8 cellular contexts compared by ENCODE assay signal in the genomic region with DNA sequence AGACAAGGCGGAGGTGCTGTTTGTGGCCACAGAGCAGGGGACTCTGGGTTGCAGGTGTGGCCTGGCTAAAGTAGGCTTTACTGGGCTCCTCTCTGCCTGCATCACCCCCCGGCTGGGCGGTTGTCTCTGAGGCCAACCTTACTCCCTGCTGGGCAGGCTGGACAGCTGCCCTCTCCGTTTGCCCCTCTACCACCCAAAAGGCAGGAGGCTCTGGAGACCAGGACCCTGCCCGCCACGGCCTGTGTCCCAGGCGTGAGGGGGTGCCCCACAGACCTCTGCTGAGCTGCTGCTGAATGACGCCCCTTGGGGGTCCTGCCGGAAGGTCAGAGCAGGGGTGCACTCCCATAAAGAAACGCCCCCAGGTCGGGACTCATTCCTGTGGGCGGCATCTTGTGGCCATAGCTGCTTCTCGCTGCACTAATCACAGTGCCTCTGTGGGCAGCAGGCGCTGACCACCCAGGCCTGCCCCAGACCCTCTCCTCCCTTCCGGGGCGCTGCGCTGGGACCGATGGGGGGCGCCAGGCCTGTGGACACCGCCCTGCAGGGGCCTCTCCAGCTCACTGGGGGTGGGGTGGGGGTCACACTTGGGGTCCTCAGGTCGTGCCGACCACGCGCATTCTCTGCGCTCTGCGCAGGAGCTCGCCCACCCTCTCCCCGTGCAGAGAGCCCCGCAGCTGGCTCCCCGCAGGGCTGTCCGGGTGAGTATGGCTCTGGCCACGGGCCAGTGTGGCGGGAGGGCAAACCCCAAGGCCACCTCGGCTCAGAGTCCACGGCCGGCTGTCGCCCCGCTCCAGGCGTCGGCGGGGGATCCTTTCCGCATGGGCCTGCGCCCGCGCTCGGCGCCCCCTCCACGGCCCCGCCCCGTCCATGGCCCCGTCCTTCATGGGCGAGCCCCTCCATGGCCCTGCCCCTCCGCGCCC. TPM values are rescaled to one million over a fixed set of nuclear protein-coding genes. Genes with fewer than 3 reads are reported as not detected.
DNase-seq lines count a peak whose midpoint lies in the region; ATAC-seq and TF ChIP-seq lines count a peak whose summit lies in the region.

No MANE protein-coding gene starts in this region.

- BruUV-seq in HCT116 (replicated peaks; lab: Mats Ljungman, UMichigan): no TSS peak

- DNase-seq in HCT116 (ENCODE audit: low read depth, low spot score) (no peak), epidermal melanocyte (ENCODE audit: insufficient read length, low spot score) (peak; percentile 58), osteoblast (ENCODE audit: insufficient read length, low spot score, missing footprints) (peak; percentile 76), T-helper 9 cell (no peak)
- DNase-seq in stimulated activated CD4-positive, alpha-beta T cell treated with anti-CD3 and anti-CD28 coated beads, Interleukin-4, amount 100 ng/mL, for 1 hour: no peak

- H4K20me1 ChIP-seq in HCT116 (ENCODE audit: insufficient read depth) (0 out of 2 replicates have a peak, but pooled peaks cover 5% of the 10 kb centered on the region), OCI-LY3 (ENCODE audit: insufficient read depth, low read length) (peaks cover 3% of the 10 kb centered on the region; the same call in 1 of the 2 replicates), osteoblast (ENCODE audit: insufficient read depth, low read length) (peaks cover 24% of the 10 kb centered on the region)

- H3K36me3 ChIP-seq in HCT116 (ENCODE audit: control insufficient read depth in 1 of 2, insufficient read depth in 2 of 2, low read length in 2 of 2) (no peaks in the 10 kb centered on the region), OCI-LY3 (replicated peaks; ENCODE audit: low read depth, low read length) (peaks cover 5% of the 10 kb centered on the region), osteoblast (ENCODE audit: insufficient read depth, low read length) (no peaks in the 10 kb centered on the region)

- no peaks in the 10 kb centered on the region for H3K9me2 ChIP-seq in HCT116 (ENCODE audit: insufficient read depth)

- H3K4me3 ChIP-seq in HCT116 (replicated peaks in 1 of 2; ENCODE audit: low read depth in 1 of 2, low read length in 2 of 2) (peak overlapping the region; percentile 38 to 51), OCI-LY3 (ENCODE audit: low read length) (peak overlapping the region; percentile 81), osteoblast (ENCODE audit: insufficient read depth, low read length) (peak overlapping the region; percentile 63)

- H3K79me2 ChIP-seq in HCT116 (ENCODE audit: insufficient read depth, low read length) (peaks cover 35% of the 10 kb centered on the region), OCI-LY3 (ENCODE audit: low read length) (peaks cover 32% of the 10 kb centered on the region), osteoblast (ENCODE audit: insufficient read depth, low read length) (peaks cover 33% of the 10 kb centered on the region)

- H3K4me1 ChIP-seq in HCT116 (ENCODE audit: control insufficient read depth in 1 of 2, insufficient read depth in 2 of 2, low read length in 2 of 2): peaks cover 12 to 18% of the 10 kb centered on the region in 2 experiments
- H3K4me1 ChIP-seq in OCI-LY3 (ENCODE audit: low read length): peaks cover 24% of the 10 kb centered on the region
- H3K4me1 ChIP-seq in osteoblast (ENCODE audit: insufficient read depth, low read length): peaks cover 15% of the 10 kb centered on the region

- H3K9me3 ChIP-seq in HCT116 (ENCODE audit: control insufficient read depth in 1 of 2, insufficient read depth in 1 of 2, low read depth in 1 of 2, low read length in 2 of 2): no peaks in the 10 kb centered on the region
- H3K9me3 ChIP-seq in OCI-LY3 (ENCODE audit: insufficient read depth, low read length): no peaks in the 10 kb centered on the region
- no peaks in the 10 kb centered on the region for H3K9me3 ChIP-seq in osteoblast (ENCODE audit: low read depth, low read length)

- no peak for TF ChIP-seq POLR2A in HCT116 (IDR thresholded peaks at IDR 0.05; ENCODE audit: borderline replicate concordance, extremely low read depth, insufficient read depth, insufficient read length)

- CTCF ChIA-PET in HCT116 (lab: Charles Lee): no interaction called here

- peak overlapping the region; percentile 85 for H3K4me2 ChIP-seq in HCT116 (ENCODE audit: low read length)
- peak overlapping the region; percentile 84 for H3K4me2 ChIP-seq in OCI-LY3 (ENCODE audit: low read length)
- H3K4me2 ChIP-seq in osteoblast (ENCODE audit: insufficient read depth, low read length): peak overlapping the region; percentile 68

- no peaks in the 10 kb centered on the region for H3K27me3 ChIP-seq in HCT116 (ENCODE audit: insufficient read depth, low read length)
- no peaks in the 10 kb centered on the region; the same call in 1 of the 2 replicates for H3K27me3 ChIP-seq in OCI-LY3 (ENCODE audit: low read depth, low read length)
- H3K27me3 ChIP-seq in osteoblast (ENCODE audit: insufficient read depth, low read length): no peaks in the 10 kb centered on the region

- H2AFZ ChIP-seq in HCT116 (ENCODE audit: low read depth, low read length, poor library complexity, severe bottlenecking) (no peak overlapping the region), OCI-LY3 (ENCODE audit: low read depth, low read length) (no peak overlapping the region), osteoblast (ENCODE audit: low read length) (no peak overlapping the region)

- intact Hi-C loops in HCT116 (cut with micrococcal nuclease): no loop called here

- RAD21 ChIA-PET in HCT116 (lab: Charles Lee; ENCODE audit: low non-redundant PET in 1 of 2, low total read pairs in 2 of 2, uncharacterized antibody in 2 of 2, unreplicated experiment in 2 of 2): no interaction called here

- H3K27ac ChIP-seq in HCT116 (ENCODE audit: low read depth, low read length): peak overlapping the region; percentile 62; the same call in 1 of the 2 replicates
- H3K27ac ChIP-seq in OCI-LY3 (ENCODE audit: low read length): peak overlapping the region; percentile 18; the same call in 1 of the 2 replicates
- no peak overlapping the region for H3K27ac ChIP-seq in osteoblast (ENCODE audit: low read depth, low read length)

- H3K9ac ChIP-seq in HCT116 (ENCODE audit: low read length): peak overlapping the region; percentile 52
- peak overlapping the region; percentile 68 for H3K9ac ChIP-seq in OCI-LY3 (ENCODE audit: low read length)

- TF ChIP-seq CTCF in GM12874 (IDR thresholded peaks at IDR 0.05; ENCODE audit: insufficient read depth, low read depth, low read length): peak; percentile 38
- TF ChIP-seq CTCF in HCT116 (IDR thresholded peaks at IDR 0.05 in 2 of 3, conservative IDR thresholded peaks at IDR 0.05 in 1 of 3; ENCODE audit: borderline replicate concordance in 1 of 3, insufficient read depth in 1 of 3, low read depth in 2 of 3, low read length in 2 of 3): no peak
- TF ChIP-seq CTCF in OCI-LY3 (IDR thresholded peaks at IDR 0.05; ENCODE audit: low read depth, low read length): peak; percentile 43
- TF ChIP-seq CTCF in osteoblast (IDR thresholded peaks at IDR 0.05; ENCODE audit: extremely low read depth, low read depth, low read length): no peak

- ATAC-seq in HCT116 (peak; percentile 59), HG02938 (IDR thresholded peaks at IDR 0.05; ENCODE audit: unreplicated experiment) (no peak)

- no peak for TF ChIP-seq RAD21 in HCT116 (IDR thresholded peaks at IDR 0.05; ENCODE audit: low read depth)

- POLR2A ChIA-PET in HCT116 (lab: Charles Lee): no interaction called here

TF ChIP-seq in HCT116, 20 proteins besides CTCF, POLR2A, EP300 and RAD21:
- TF ChIP-seq POLR2AphosphoS5 (IDR thresholded peaks at IDR 0.05; ENCODE audit: low read depth, low read length) (peak; percentile 75), EZH2 (IDR thresholded peaks at IDR 0.05) (no peak), ZNF274 (IDR thresholded peaks at IDR 0.05; ENCODE audit: low read depth, low read length) (no peak), FOSL1 (IDR thresholded peaks at IDR 0.05; ENCODE audit: low read depth) (no peak), ATF3 (IDR thresholded peaks at IDR 0.05) (no peak), JUND (IDR thresholded peaks at IDR 0.05) (no peak), ZFX (IDR thresholded peaks at IDR 0.05) (no peak), SP1 (IDR thresholded peaks at IDR 0.05; ENCODE audit: low read depth) (no peak)

RNA-seq across cellular contexts. Expression of gene HTT-AS, which starts 0.9 kb away (rescaled TPM):
- total RNA-seq in HCT116 (2021; ENCODE audit: unreplicated experiment): not detected
- polyA plus RNA-seq in HCT116 (2012): not detected in 2 replicates
- not detected in 2 replicates for total RNA-seq in osteoblast

RNA-seq across cellular contexts. Expression of gene HTT, which starts 1.1 kb away (rescaled TPM):
- total RNA-seq in HCT116 (2021; ENCODE audit: unreplicated experiment) (37.4 TPM), osteoblast (44.5 and 65.1 TPM in 2 replicates)
- polyA plus RNA-seq in HCT116 (2012): 16.5 and 17.1 TPM in 2 replicates

Comparison
In these comparisons a context has a peak if more than half of its experiments do, and no peak if none do; other contexts are left out.
1. CTCF ChIP-seq: peak in GM12874 (single experiment) and OCI-LY3 (single experiment); none in HCT116 (0 of 3) and osteoblast (single experiment).
2. DNase-seq: peak in epidermal melanocyte (single experiment) and osteoblast (single experiment); none in HCT116 (single experiment), stimulated activated CD4-positive, alpha-beta T cell treated with anti-CD3 and anti-CD28 coated beads, Interleukin-4, amount 100 ng/mL, for 1 hour (single experiment) and T-helper 9 cell (single experiment).
3. Peak in every context shown above with its lines, with median percentiles within 50 percentile points of each other: H3K4me2 ChIP-seq and H3K4me3 ChIP-seq.